In the genomic region with DNA sequence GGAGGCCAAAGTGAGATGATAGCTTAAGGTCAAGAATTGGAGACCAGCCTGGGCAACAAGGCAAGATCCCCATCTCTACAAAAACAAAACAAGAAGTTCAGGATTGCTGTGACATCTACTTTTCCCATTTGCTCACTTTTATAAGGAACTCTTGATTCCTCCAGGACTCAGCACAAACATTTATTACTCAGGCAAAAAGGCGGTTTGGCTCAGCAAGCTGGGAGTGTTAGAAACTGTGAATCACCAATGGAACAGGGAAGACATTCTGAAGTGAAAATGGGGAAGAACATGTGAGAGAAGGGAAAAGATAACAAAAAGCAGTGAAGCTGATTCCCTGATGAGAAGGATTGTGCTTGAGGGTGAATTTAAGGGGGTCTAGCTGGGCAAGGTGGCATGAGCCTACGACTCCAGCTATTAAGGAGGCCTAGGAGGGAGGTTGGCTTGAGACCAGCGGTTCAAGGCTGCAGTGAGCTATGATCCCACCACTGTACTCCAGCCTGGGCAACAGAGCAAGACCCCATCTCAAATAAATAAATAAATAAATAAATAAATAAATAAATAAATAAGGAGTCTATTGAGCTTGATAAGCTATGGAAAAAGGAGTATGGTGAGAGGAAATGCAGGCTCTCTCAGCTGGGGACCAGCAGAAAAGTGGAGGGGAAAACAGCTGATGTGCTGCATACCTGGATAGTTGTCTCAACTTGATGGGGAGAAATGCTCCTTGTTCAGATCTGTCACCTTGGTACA, we compare ENCODE assay signal across 19 cellular contexts.
DNase-seq lines count a peak whose midpoint lies in the region; ATAC-seq and TF ChIP-seq lines count a peak whose summit lies in the region.
"Had no signal": no experiment of that assay in that cellular context is flagged by ENCODE, and none has a peak within 500 bp of the region (broad histone marks: within the 10 kb centered on the region; RNA-seq: fewer than 3 reads in every experiment).

No MANE protein-coding gene starts in this region.

- H4K20me1 ChIP-seq in GM23248 (ENCODE audit: insufficient read depth): no peaks in the 10 kb centered on the region

- no peaks in the 10 kb centered on the region for H3K9me3 Mint-ChIP-seq in CD4-positive, alpha-beta memory T cell
- H3K9me3 Mint-ChIP-seq: GM23338 had no signal

- no peaks in the 10 kb centered on the region for H3K9me3 ChIP-seq in GM23248 (ENCODE audit: low read depth)
- H3K9me3 ChIP-seq in tibial artery: no peaks in the 10 kb centered on the region
- no peaks in the 10 kb centered on the region for H3K9me3 ChIP-seq in CD4-positive, alpha-beta memory T cell (ENCODE audit: control insufficient read depth in 1 of 2, low read length in 2 of 2)
- H3K9me3 ChIP-seq: BE2C had no signal

- WGBS in GM23248 (ENCODE audit: low coverage in 1 of 2, low lambda C conversion rate in 2 of 2, missing lambda C conversion rate in 2 of 2), 2 experiments: 50 to 67% methylated on average over 3 of the region's 3 CpGs

- 0 out of 2 replicates have a peak, but pooled peaks cover 3% of the 10 kb centered on the region for H3K4me1 ChIP-seq in GM23248 (ENCODE audit: insufficient read depth)
- H3K4me1 ChIP-seq in tibial artery: peaks cover 0 to 75% (median 29%) of the 10 kb centered on the region in 4 donors
- no peaks in the 10 kb centered on the region for H3K4me1 ChIP-seq in CD4-positive, alpha-beta memory T cell (ENCODE audit: insufficient read depth, low read length)
- H3K4me1 ChIP-seq: BE2C had no signal

- DNase-seq in GM23248 (peak; percentile 39), cardiac fibroblast (ENCODE audit: low read depth in 2 of 2) (peak; percentile 2 to 14), fibroblast of peridontal ligament (ENCODE audit: extremely low read depth) (peak; percentile 40), tibial artery (peak in 1 of 2 donors; percentile 42), activated gamma-delta T cell (lab: John Stamatoyannopoulos, UW) (no peak)
- no peak for DNase-seq in CD4-positive, alpha-beta memory T cell
- DNase-seq: BE2C; HCEC 1CT; Karpas-422; NCI-H1417; NCI-H187; NCI-H510A treated with DMSO at 0.1 percent for 48 hours; NCI-H774; NK-92 treated with Interleukin-12 subunit alpha and Interleukin-12 subunit beta, amount 100 ng/mL, for 24 hours; SHP77 treated with DMSO at 0.1 percent for 48 hours had no signal

- no peak overlapping the region for H3K4me2 ChIP-seq in GM23248 (ENCODE audit: unreplicated experiment)
- H3K4me2 ChIP-seq: GM23338 had no signal

- peaks cover 3 to 6% (median 5%) of the 10 kb centered on the region in 4 donors for H3K4me1 Mint-ChIP-seq in CD4-positive, alpha-beta memory T cell

- no peak overlapping the region for H3K9ac ChIP-seq in GM23248

- no peaks in the 10 kb centered on the region for H3K36me3 ChIP-seq in GM23248 (ENCODE audit: low read depth)
- no peaks in the 10 kb centered on the region for H3K36me3 ChIP-seq in tibial artery
- H3K36me3 ChIP-seq in CD4-positive, alpha-beta memory T cell (ENCODE audit: insufficient read depth, low read length): no peaks in the 10 kb centered on the region
- H3K36me3 ChIP-seq: BE2C had no signal

- H3K27ac Mint-ChIP-seq in CD4-positive, alpha-beta memory T cell: peak overlapping the region in 1 of 7 donors; percentile 23
- H3K27ac Mint-ChIP-seq: GM23338 had no signal

- H3K27me3 Mint-ChIP-seq in CD4-positive, alpha-beta memory T cell: peaks cover 27% of the 10 kb centered on the region in 2 donors

- in situ Hi-C loops in GM23248 (cut with MboI): no loop called here

- H3K9me2 ChIP-seq in GM23248 (ENCODE audit: insufficient read depth): no peaks in the 10 kb centered on the region

- ATAC-seq in HG03460 (IDR thresholded peaks at IDR 0.05; ENCODE audit: unreplicated experiment): no peak
- ATAC-seq: GM23338 had no signal

- H3K4me3 Mint-ChIP-seq in CD4-positive, alpha-beta memory T cell: no peak overlapping the region
- H3K4me3 Mint-ChIP-seq: GM23338 had no signal

- H3K4me3 ChIP-seq in GM23248 (no peak overlapping the region), cardiac fibroblast (replicated peaks in 1 of 2; ENCODE audit: low read depth in 2 of 2, low read length in 2 of 2) (no peak overlapping the region), tibial artery (no peak overlapping the region)
- no peak overlapping the region for H3K4me3 ChIP-seq in CD4-positive, alpha-beta memory T cell (ENCODE audit: low read length in 2 of 2)
- H3K4me3 ChIP-seq: GM23338, SK-N-MC had no signal

- POLR2A ChIA-PET in CD4-positive, alpha-beta memory T cell (lab: Charles Lee; ENCODE audit: partially characterized antibody): no interaction called here

- peaks cover 27% of the 10 kb centered on the region for H3K27me3 ChIP-seq in GM23248 (replicated peaks; ENCODE audit: insufficient read depth)
- no peaks in the 10 kb centered on the region for H3K27me3 ChIP-seq in tibial artery
- peaks cover 7% of the 10 kb centered on the region for H3K27me3 ChIP-seq in CD4-positive, alpha-beta memory T cell (ENCODE audit: insufficient read depth, low read length)

- no peaks in the 10 kb centered on the region for H3K79me2 ChIP-seq in GM23248 (ENCODE audit: insufficient read depth)

- TF ChIP-seq CTCF in cardiac fibroblast (IDR thresholded peaks at IDR 0.05; ENCODE audit: low read depth, low read length) (no peak), tibial artery (IDR thresholded peaks at IDR 0.05) (no peak)

- CTCF ChIA-PET in CD4-positive, alpha-beta memory T cell (lab: Charles Lee; ENCODE audit: partially characterized antibody): no interaction called here

- no peak overlapping the region for H2AFZ ChIP-seq in GM23248
- H2AFZ ChIP-seq: GM23338 had no signal

- no peaks in the 10 kb centered on the region for H3F3A ChIP-seq in GM23248 (ENCODE audit: insufficient read depth)

- no peak overlapping the region for H3K27ac ChIP-seq in GM23248
- peak overlapping the region; percentile 90 to 91 for H3K27ac ChIP-seq in tibial artery
- H3K27ac ChIP-seq in CD4-positive, alpha-beta memory T cell (ENCODE audit: low read depth, low read length): no peak overlapping the region
- H3K27ac ChIP-seq: RWPE1, SK-N-MC had no signal

- intact Hi-C loops in tibial artery (cut with DNase I; ENCODE audit: low total_unique reads): loop anchor here (10.0 kb wide), 1 partner anchor 78 kb away; no protein-coding TSS in a partner anchor
- intact Hi-C loops in CD4-positive, alpha-beta memory T cell (cut with micrococcal nuclease): no loop called here

- no peaks in the 10 kb centered on the region for H3K36me3 Mint-ChIP-seq in CD4-positive, alpha-beta memory T cell

Comparison
In these comparisons a context has a peak if more than half of its experiments do, and no peak if none do; other contexts are left out.
1. DNase-seq: peak in GM23248 (single experiment), cardiac fibroblast (2 of 2) and fibroblast of peridontal ligament (single experiment); none in CD4-positive, alpha-beta memory T cell (0 of 5) and activated gamma-delta T cell (single experiment).
2. H3K27ac ChIP-seq: peak in tibial artery (2 of 2); none in GM23248 (single experiment) and CD4-positive, alpha-beta memory T cell (single experiment).